ENCODE assay signal across 25 cellular contexts in genomic region chr3:168539909-168540308, GRCh38.
DNase-seq lines count a peak whose midpoint lies in the region; ATAC-seq, FAIRE-seq and TF ChIP-seq lines count a peak whose summit lies in the region.
"Had no signal": no experiment of that assay in that cellular context is flagged by ENCODE, and none has a peak within 500 bp of the region (broad histone marks: within the 10 kb centered on the region; RNA-seq: fewer than 3 reads in every experiment).

No MANE protein-coding gene starts in this region.

- H3K4me2 ChIP-seq in astrocyte (ENCODE audit: low read length): no peak overlapping the region
- H3K4me2 ChIP-seq: SK-N-SH had no signal

- H3K27ac Mint-ChIP-seq in astrocyte (ENCODE audit: unreplicated experiment): no peak overlapping the region
- H3K27ac Mint-ChIP-seq in type B pancreatic cell: no peak overlapping the region
- H3K27ac Mint-ChIP-seq in CD14-positive monocyte: no peak overlapping the region
- H3K27ac Mint-ChIP-seq: CD4-positive, CD25-positive, alpha-beta regulatory T cell had no signal

- no peaks in the 10 kb centered on the region for H3K9me3 Mint-ChIP-seq in astrocyte (ENCODE audit: unreplicated experiment)
- no peaks in the 10 kb centered on the region for H3K9me3 Mint-ChIP-seq in type B pancreatic cell
- H3K9me3 Mint-ChIP-seq in CD14-positive monocyte: peaks cover 0 to 4% (median 0%) of the 10 kb centered on the region in 7 donors

- H3K36me3 ChIP-seq in astrocyte (ENCODE audit: insufficient read depth, low read length) (no peaks in the 10 kb centered on the region), kidney (ENCODE audit: control insufficient read depth in 1 of 2, insufficient read depth in 2 of 2, low read length in 2 of 2) (no peaks in the 10 kb centered on the region)
- H3K36me3 ChIP-seq: MG63 had no signal

- H3K4me3 Mint-ChIP-seq in astrocyte (ENCODE audit: unreplicated experiment): no peak overlapping the region
- H3K4me3 Mint-ChIP-seq in type B pancreatic cell: no peak overlapping the region
- no peak overlapping the region for H3K4me3 Mint-ChIP-seq in CD14-positive monocyte
- H3K4me3 Mint-ChIP-seq: CD4-positive, CD25-positive, alpha-beta regulatory T cell had no signal

- H3K9me3 ChIP-seq in astrocyte (ENCODE audit: insufficient read depth, low read depth, low read length) (no peaks in the 10 kb centered on the region), kidney (ENCODE audit: control insufficient read depth in 1 of 2, low read length in 2 of 2) (no peaks in the 10 kb centered on the region)
- H3K9me3 ChIP-seq: MG63, SK-N-SH had no signal

- H3K4me1 ChIP-seq in astrocyte (ENCODE audit: insufficient read depth, low read length): no peaks in the 10 kb centered on the region
- no peaks in the 10 kb centered on the region for H3K4me1 ChIP-seq in foreskin keratinocyte
- H3K4me1 ChIP-seq in kidney (ENCODE audit: control insufficient read depth in 1 of 2, insufficient read depth in 1 of 2, low read depth in 1 of 2, low read length in 2 of 2): no peaks in the 10 kb centered on the region

- H4K20me1 ChIP-seq in astrocyte (ENCODE audit: insufficient read depth, low read length): no peaks in the 10 kb centered on the region

- no peak overlapping the region for H3K4me3 ChIP-seq in astrocyte (ENCODE audit: insufficient read depth, low read depth, low read length)
- H3K4me3 ChIP-seq in kidney (ENCODE audit: low read length in 2 of 2): no peak overlapping the region
- H3K4me3 ChIP-seq: GM23248, MG63 had no signal

- no peaks in the 10 kb centered on the region for H3K27me3 Mint-ChIP-seq in astrocyte (ENCODE audit: low read depth, unreplicated experiment)
- H3K27me3 Mint-ChIP-seq in type B pancreatic cell: no peaks in the 10 kb centered on the region
- no peaks in the 10 kb centered on the region for H3K27me3 Mint-ChIP-seq in CD14-positive monocyte (ENCODE audit: low read depth in 3 of 3)
- H3K27me3 Mint-ChIP-seq: CD4-positive, CD25-positive, alpha-beta regulatory T cell had no signal

- H3K9ac ChIP-seq in astrocyte (ENCODE audit: low read length) (no peak overlapping the region), kidney (ENCODE audit: low read length in 2 of 2) (no peak overlapping the region)
- H3K9ac ChIP-seq: GM23248, SK-N-SH had no signal

- DNase-seq in COLO829 (ENCODE audit: low spot score) (peak; percentile 20), NCI-H69 (lab: John Stamatoyannopoulos, UW) (peak; percentile 54), astrocyte (ENCODE audit: low read depth) (peak; percentile 17), foreskin keratinocyte (peak in 1 of 2 donors; percentile 5), activated gamma-delta T cell (lab: John Stamatoyannopoulos, UW) (no peak), type B pancreatic cell (ENCODE audit: extremely low spot score, unreplicated experiment) (no peak), CD14-positive monocyte (ENCODE audit: low spot score) (no peak), kidney (no peak)
- DNase-seq: CD4-positive, CD25-positive, alpha-beta regulatory T cell; DMS79; EL; GF-D8; GM23248; H7; KG1; MG63; NCI-H1105 treated with DMSO at 0.1 percent for 48 hours; NCI-H146; NCI-H2029; NCI-H2227 treated with DMSO at 0.1 percent for 48 hours; NCI-H526 treated with DMSO at 0.1 percent for 48 hours; OCI-M1; SK-N-SH; SW 1271 had no signal

- H3K27ac ChIP-seq in astrocyte (ENCODE audit: low read depth, low read length) (no peak overlapping the region), foreskin keratinocyte (no peak overlapping the region), kidney (ENCODE audit: low read depth in 2 of 2, low read length in 2 of 2) (no peak overlapping the region)
- H3K27ac ChIP-seq: GM23248 had no signal

- no peak overlapping the region for H2AFZ ChIP-seq in astrocyte (ENCODE audit: low read depth, low read length)
- H2AFZ ChIP-seq: GM23248 had no signal

- TF ChIP-seq CTCF in astrocyte (IDR thresholded peaks at IDR 0.05; ENCODE audit: insufficient read depth, low read depth, low read length) (no peak), foreskin keratinocyte (conservative IDR thresholded peaks at IDR 0.05) (no peak), type B pancreatic cell (conservative IDR thresholded peaks at IDR 0.05) (no peak), CD14-positive monocyte (IDR thresholded peaks at IDR 0.05) (no peak), kidney (IDR thresholded peaks at IDR 0.05; ENCODE audit: borderline replicate concordance, extremely low read depth, insufficient read depth) (no peak)

- H3K27me3 ChIP-seq in astrocyte (ENCODE audit: insufficient read depth, low read length) (no peaks in the 10 kb centered on the region), foreskin keratinocyte (peaks cover 6% of the 10 kb centered on the region)

- H3K4me1 Mint-ChIP-seq in astrocyte (ENCODE audit: low read depth, unreplicated experiment): no peaks in the 10 kb centered on the region
- H3K4me1 Mint-ChIP-seq in type B pancreatic cell (ENCODE audit: unreplicated experiment): no peaks in the 10 kb centered on the region
- H3K4me1 Mint-ChIP-seq in CD14-positive monocyte: no peaks in the 10 kb centered on the region
- H3K4me1 Mint-ChIP-seq: CD4-positive, CD25-positive, alpha-beta regulatory T cell had no signal

- H3K36me3 Mint-ChIP-seq in astrocyte (ENCODE audit: low read depth, unreplicated experiment) (no peaks in the 10 kb centered on the region), type B pancreatic cell (no peaks in the 10 kb centered on the region), CD14-positive monocyte (no peaks in the 10 kb centered on the region)
- H3K36me3 Mint-ChIP-seq: CD4-positive, CD25-positive, alpha-beta regulatory T cell had no signal

- ATAC-seq in foreskin keratinocyte: peak; percentile 37

- intact Hi-C loops in CD14-positive monocyte (cut with micrococcal nuclease): no loop called here
- intact Hi-C loops in kidney (cut with DNase I): no loop called here

- FAIRE-seq in astrocyte (lab: Jason Lieb, UNC) (no peak), kidney (lab: Jason Lieb, UNC) (no peak)
- FAIRE-seq: RCC 7860 had no signal

- no peaks in the 10 kb centered on the region for H3K79me2 ChIP-seq in astrocyte (ENCODE audit: insufficient read depth, low read length)

Comparison
In these comparisons a context has a peak if more than half of its experiments do, and no peak if none do; other contexts are left out.
1. DNase-seq: peak in COLO829 (single experiment), NCI-H69 (single experiment) and astrocyte (single experiment); none in activated gamma-delta T cell (single experiment), type B pancreatic cell (single experiment), CD14-positive monocyte (single experiment) and kidney (single experiment).